In genomic region chrX:153276049-153276448, GRCh38 we compare ENCODE assay signal across 11 cellular contexts. TPM values are rescaled to one million over a fixed set of nuclear protein-coding genes. Genes with fewer than 3 reads are reported as not detected.
"Had no signal": no experiment of that assay in that cellular context is flagged by ENCODE, and none has a peak within 500 bp of the region (broad histone marks: within the 10 kb centered on the region; RNA-seq: fewer than 3 reads in every experiment).

No MANE protein-coding gene starts in this region.

RNA-seq across cellular contexts. Expression of gene PNMA6F, which starts 45.5 kb away (rescaled TPM):
- total RNA-seq: OCI-LY7, PC-3, PC-9, Peyer's patch, Right ventricle myocardium inferior, Right ventricle myocardium superior, RPMI7951, SJCRH30, SJSA1, SK-MEL-5 had no signal
- polyA plus RNA-seq: SK-N-SH had no signal
